22 cellular contexts compared by ENCODE assay signal in the genomic region with DNA sequence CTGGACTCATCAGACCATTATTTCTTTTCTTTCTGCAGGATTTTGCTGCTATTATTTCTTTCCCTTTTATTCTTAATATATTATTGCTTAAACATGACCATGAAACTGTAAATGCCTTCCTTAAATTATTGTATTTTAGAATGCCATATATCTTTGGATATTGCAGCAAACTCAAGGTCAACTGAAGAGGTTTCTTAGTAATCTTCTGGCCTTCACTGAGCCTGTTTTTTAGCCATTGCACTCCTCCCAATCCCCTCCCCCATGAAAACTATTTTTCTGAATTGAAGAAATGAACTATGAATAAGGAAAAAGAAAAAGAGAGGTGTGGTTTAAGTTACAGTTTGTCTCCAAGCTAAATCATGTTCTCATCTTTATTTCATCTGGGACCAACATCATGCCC. TPM values are rescaled to one million over a fixed set of nuclear protein-coding genes. Genes with fewer than 3 reads are reported as not detected.
DNase-seq lines count a peak whose midpoint lies in the region; ATAC-seq and TF ChIP-seq lines count a peak whose summit lies in the region.
"Had no signal": no experiment of that assay in that cellular context is flagged by ENCODE, and none has a peak within 500 bp of the region (broad histone marks: within the 10 kb centered on the region; RNA-seq: fewer than 3 reads in every experiment).

No MANE protein-coding gene starts in this region.

- intact Hi-C loops in left ventricle myocardium inferior (cut with micrococcal nuclease) (no loop called here), right cardiac atrium (cut with DNase I) (no loop called here), sciatic nerve (cut with DNase I) (no loop called here), uterus (cut with DNase I; ENCODE audit: low total_unique reads) (no loop called here)

- H3K36me3 ChIP-seq in left ventricle myocardium inferior (no peaks in the 10 kb centered on the region), uterus (no peaks in the 10 kb centered on the region)
- H3K36me3 ChIP-seq: BE2C; BLaER1 treated with 17β-estradiol and CSF1 and Interleukin-3, amounts not matched to agents 10 nM and 100 nM had no signal

- no peak for TF ChIP-seq POLR2A in uterus (IDR thresholded peaks at IDR 0.05)

- no peaks in the 10 kb centered on the region for H3K27me3 ChIP-seq in left ventricle myocardium inferior (ENCODE audit: low read depth)
- no peaks in the 10 kb centered on the region for H3K27me3 ChIP-seq in right cardiac atrium (ENCODE audit: control insufficient read depth, insufficient read depth)
- H3K27me3 ChIP-seq in uterus, result no peaks in the 10 kb centered on the region
- H3K27me3 ChIP-seq: BE2C; BLaER1 treated with 17β-estradiol and CSF1 and Interleukin-3, amounts not matched to agents 10 nM and 100 nM had no signal

- ATAC-seq in right cardiac atrium (no peak), sciatic nerve (peak; percentile 29), GM21367 (IDR thresholded peaks at IDR 0.05; ENCODE audit: unreplicated experiment) (no peak)

- no peak overlapping the region for H3K4me3 ChIP-seq in left ventricle myocardium inferior
- H3K4me3 ChIP-seq in right cardiac atrium (ENCODE audit: low read length), result no peak overlapping the region
- H3K4me3 ChIP-seq in uterus, result no peak overlapping the region
- H3K4me3 ChIP-seq: BLaER1 treated with 17β-estradiol and CSF1 and Interleukin-3, amounts not matched to agents 10 nM and 100 nM had no signal

- no peak for DNase-seq in left ventricle myocardium inferior
- no peak for DNase-seq in right cardiac atrium
- DNase-seq in sciatic nerve (ENCODE audit: low spot score), result no peak
- DNase-seq in uterus, result no peak
- DNase-seq in UCSD-AML1 (lab: John Stamatoyannopoulos, UW; ENCODE audit: unreplicated experiment), result no peak
- DNase-seq in activated CD4-positive, alpha-beta T cell treated with anti-CD3 and anti-CD28 coated beads, Interleukin-2, amount 50 U/mL, for 4 hours, result no peak
- DNase-seq: AML-193; BE2C; Calu3; CD4-positive, alpha-beta T cell; COR-L47; DMS53; DMS79 treated with DMSO at 0.1 percent for 48 hours; GF-D8; GOT3; HCEC 1CT had no signal

- peak overlapping the region; percentile 53 for H3K27ac ChIP-seq in left ventricle myocardium inferior (replicated peaks)
- H3K27ac ChIP-seq in right cardiac atrium (ENCODE audit: low read length), result no peak overlapping the region
- H3K27ac ChIP-seq in uterus, result peak overlapping the region; percentile 49 to 54
- H3K27ac ChIP-seq: 22Rv1; BLaER1 treated with 17β-estradiol and CSF1 and Interleukin-3, amounts not matched to agents 10 nM and 100 nM had no signal

- H3K9me3 ChIP-seq in left ventricle myocardium inferior (replicated peaks) (no peaks in the 10 kb centered on the region), right cardiac atrium (ENCODE audit: control insufficient read depth, low read length) (no peaks in the 10 kb centered on the region), uterus (no peaks in the 10 kb centered on the region)
- H3K9me3 ChIP-seq: BE2C; BLaER1 treated with 17β-estradiol and CSF1 and Interleukin-3, amounts not matched to agents 10 nM and 100 nM had no signal

- no peak for TF ChIP-seq CTCF in left ventricle myocardium inferior (IDR thresholded peaks at IDR 0.05; ENCODE audit: borderline replicate concordance)
- no peak for TF ChIP-seq CTCF in uterus (IDR thresholded peaks at IDR 0.05)

- H3K4me1 ChIP-seq in left ventricle myocardium inferior, result peaks cover 23% of the 10 kb centered on the region
- peaks cover 7% of the 10 kb centered on the region for H3K4me1 ChIP-seq in right cardiac atrium (ENCODE audit: control insufficient read depth, insufficient read depth, low read length)
- H3K4me1 ChIP-seq in uterus, result peaks cover 10 to 16% of the 10 kb centered on the region in 2 donors
- H3K4me1 ChIP-seq: BE2C; BLaER1 treated with 17β-estradiol and CSF1 and Interleukin-3, amounts not matched to agents 10 nM and 100 nM had no signal

RNA-seq across cellular contexts. Expression of a gene that starts 51.2 kb away (rescaled TPM):
- total RNA-seq in left ventricle myocardium inferior, result 5.8 TPM
- 10 to 100 TPM in 1 of 4 donors, 1 to 10 TPM in 3; 4.7 to 71.9 (median 7.7) TPM for total RNA-seq in right cardiac atrium
- 6.5 TPM for polyA plus RNA-seq in right cardiac atrium
- 52.1 TPM for total RNA-seq in sciatic nerve
- 100 to 1,000 TPM in 1 of 4 donors, 10 to 100 TPM in 2, 1 to 10 TPM in 1; 3.6 to 161 (median 33.9) TPM for total RNA-seq in uterus
- total RNA-seq: Calu3; CD4-positive, alpha-beta T cell; Daoy; G401 had no signal
- polyA plus RNA-seq: CD14-positive monocyte had no signal
